18 cellular contexts compared by ENCODE assay signal in genomic region chr20:58471161-58471834, GRCh38. TPM values are rescaled to one million over a fixed set of nuclear protein-coding genes. Genes with fewer than 3 reads are reported as not detected.
DNase-seq lines count a peak whose midpoint lies in the region; ATAC-seq, FAIRE-seq and TF ChIP-seq lines count a peak whose summit lies in the region.
"Had no signal": no experiment of that assay in that cellular context is flagged by ENCODE, and none has a peak within 500 bp of the region (broad histone marks: within the 10 kb centered on the region; RNA-seq: fewer than 3 reads in every experiment).

No MANE protein-coding gene starts in this region.

- peak; percentile 40 for ATAC-seq in HepG2
- no peak for ATAC-seq in GM19452 (IDR thresholded peaks at IDR 0.05; ENCODE audit: unreplicated experiment)
- ATAC-seq in effector memory CD8-positive, alpha-beta T cell (replicated peaks) = no peak
- ATAC-seq in GM19324 (IDR thresholded peaks at IDR 0.05; ENCODE audit: low FRiP score, unreplicated experiment) = no peak

- H3K9me3 Mint-ChIP-seq in effector memory CD8-positive, alpha-beta T cell = no peaks in the 10 kb centered on the region
- H3K9me3 Mint-ChIP-seq: activated naive CD4-positive, alpha-beta T cell treated with anti-CD3 and anti-CD28 coated beads, Interleukin-2, amount 50 U/mL, for 24 hours; T-helper 1 cell treated with Interleukin-12 subunit alpha and Interleukin-12 subunit beta and Interleukin-4 antibody, amounts not matched to agents 30 μg/mL and 1 μg/mL, for 36 hours had no signal

- TF ChIP-seq CTCF in SK-N-SH (IDR thresholded peaks at IDR 0.05) = peak; percentile 20
- 0 out of 2 replicates have a peak, but pooled peaks have one; percentile 13 for TF ChIP-seq CTCF in HepG2 (CRISPR knock-in tag; IDR thresholded peaks at IDR 0.05)
- no peak for TF ChIP-seq CTCF in vagina (IDR thresholded peaks at IDR 0.05)

- no peak overlapping the region for H2AFZ ChIP-seq in SK-N-SH (ENCODE audit: low read depth)
- no peak overlapping the region for H2AFZ ChIP-seq in HepG2 (ENCODE audit: low read length)

- in situ Hi-C loops in HepG2 (cut with HindIII; ENCODE audit: extremely low pct_ligation_motif_present, low pct_unique_long_range_greater_than_20kb) = no loop called here

- H3K4me3 Mint-ChIP-seq in effector memory CD8-positive, alpha-beta T cell = no peak overlapping the region
- H3K4me3 Mint-ChIP-seq: activated naive CD4-positive, alpha-beta T cell treated with anti-CD3 and anti-CD28 coated beads, Interleukin-2, amount 50 U/mL, for 24 hours; naive B cell; T-helper 1 cell treated with Interleukin-12 subunit alpha and Interleukin-12 subunit beta and Interleukin-4 antibody, amounts not matched to agents 30 μg/mL and 1 μg/mL, for 36 hours had no signal

- CTCF ChIA-PET in SK-N-SH (lab: Yijun Ruan, JAX) (interaction anchor here (0.7 to 1.8 kb wide), 11 partner anchors 10 to 263 kb away, joined by 3 to 7 read pairs (median 3); no protein-coding TSS in a partner anchor), HepG2 (lab: Yijun Ruan, JAX; ENCODE audit: low intra/inter-chr PET ratio, low total read pairs) (no interaction called here)

- intact Hi-C loops in HepG2 (cut with micrococcal nuclease; ENCODE audit: unreplicated experiment) (no loop called here), vagina (cut with DNase I) (loop anchor here (5.0 kb wide), 1 partner anchor 176 kb away; no protein-coding TSS in a partner anchor)

- 63% methylated on average over 17 of the region's 23 CpGs for WGBS in SK-N-SH (ENCODE audit: low lambda C conversion rate)
- 31% methylated on average over 18 of the region's 23 CpGs for WGBS in HepG2 (ENCODE audit: low lambda C conversion rate)

- no peak overlapping the region; the same call in 1 of the 2 replicates for H3K9ac ChIP-seq in SK-N-SH
- no peak overlapping the region for H3K9ac ChIP-seq in HepG2 (ENCODE audit: insufficient read depth, low read depth, low read length)
- no peak overlapping the region for H3K9ac ChIP-seq in stomach smooth muscle (ENCODE audit: low read length in 2 of 2)

- DNase-seq in SK-N-SH = peak; percentile 92
- DNase-seq in fibroblast of gingiva (ENCODE audit: low read depth) = peak; percentile 42
- DNase-seq in HepG2 (ENCODE audit: low spot score) = no peak
- DNase-seq in vagina (ENCODE audit: extremely low spot score in 2 of 2) = no peak
- no peak for DNase-seq in effector memory CD8-positive, alpha-beta T cell
- DNase-seq: activated CD4-positive, CD25-positive, alpha-beta regulatory T cell treated with anti-CD3 and anti-CD28 coated beads, Interleukin-2, amount 50 U/mL, for 72 hours; DND-41; naive B cell; NCI-H2081 treated with DMSO at 0.1 percent for 48 hours; NCI-H748 treated with DMSO at 0.1 percent for 48 hours; RPMI8226 had no signal

- no peak for FAIRE-seq in HepG2 (lab: Jason Lieb, UNC)
- FAIRE-seq: endometrium had no signal

- no peaks in the 10 kb centered on the region for H3K27me3 ChIP-seq in SK-N-SH (ENCODE audit: insufficient read depth)
- H3K27me3 ChIP-seq in HepG2 (ENCODE audit: control insufficient read depth in 1 of 2, insufficient read depth in 2 of 2, low read length in 2 of 2) = peaks cover 0 to 29% of the 10 kb centered on the region in 2 experiments; a peak in 4 of 5 replicates
- no peaks in the 10 kb centered on the region for H3K27me3 ChIP-seq in stomach smooth muscle (ENCODE audit: control insufficient read depth in 1 of 2, insufficient read depth in 2 of 2, low read length in 2 of 2)
- H3K27me3 ChIP-seq in vagina = no peaks in the 10 kb centered on the region

- H3K27ac ChIP-seq in SK-N-SH (ENCODE audit: low read depth in 2 of 2, low read length in 1 of 2) = peak overlapping the region; percentile 82 to 90
- no peak overlapping the region for H3K27ac ChIP-seq in HepG2 (ENCODE audit: extremely low read length, insufficient read depth, low read length)
- peak overlapping the region; percentile 6 for H3K27ac ChIP-seq in stomach smooth muscle (ENCODE audit: low read length)
- H3K27ac ChIP-seq in vagina = no peak overlapping the region

- BruUV-seq in HepG2 (replicated peaks; lab: Mats Ljungman, UMichigan) = no TSS peak

- peak; percentile 38; the same call in 1 of the 2 replicates for TF ChIP-seq RAD21 in SK-N-SH (IDR thresholded peaks at IDR 0.05; ENCODE audit: low read length)
- TF ChIP-seq RAD21 in HepG2 (CRISPR knock-in tag; IDR thresholded peaks at IDR 0.05) = no peak

- H3K36me3 Mint-ChIP-seq in effector memory CD8-positive, alpha-beta T cell (ENCODE audit: insufficient read depth) = peaks cover 3% of the 10 kb centered on the region
- H3K36me3 Mint-ChIP-seq: activated naive CD4-positive, alpha-beta T cell treated with anti-CD3 and anti-CD28 coated beads, Interleukin-2, amount 50 U/mL, for 24 hours had no signal

- H3K4me3 ChIP-seq in SK-N-SH (ENCODE audit: low read depth in 2 of 2, low read length in 1 of 2) (no peak overlapping the region), HepG2 (replicated peaks in 1 of 3; ENCODE audit: insufficient read depth in 1 of 3, low read depth in 2 of 3, low read length in 3 of 3) (no peak overlapping the region), stomach smooth muscle (ENCODE audit: low read length in 2 of 2) (no peak overlapping the region), vagina (no peak overlapping the region)
- H3K4me3 ChIP-seq: HAP-1 had no signal

- TF ChIP-seq POLR2A in HepG2 (IDR thresholded peaks at IDR 0.05; ENCODE audit: insufficient read depth in 1 of 2, low read depth in 2 of 2, low read length in 2 of 2) = no peak
- no peak for TF ChIP-seq POLR2A in vagina (IDR thresholded peaks at IDR 0.05)

- H3K9me2 ChIP-seq in SK-N-SH = no peaks in the 10 kb centered on the region

- H3K9me3 ChIP-seq in SK-N-SH (no peaks in the 10 kb centered on the region), HepG2 (ENCODE audit: low read length) (no peaks in the 10 kb centered on the region), stomach smooth muscle (ENCODE audit: control insufficient read depth in 2 of 2, low read length in 2 of 2) (no peaks in the 10 kb centered on the region), vagina (no peaks in the 10 kb centered on the region)
- H3K9me3 ChIP-seq: HAP-1 had no signal

- H3F3A ChIP-seq in SK-N-SH (replicated peaks; ENCODE audit: insufficient read depth) = peaks cover 11% of the 10 kb centered on the region

- H3K36me3 ChIP-seq in SK-N-SH (replicated peaks in 1 of 2; ENCODE audit: control insufficient read depth in 1 of 2, insufficient read depth in 2 of 2, low read length in 1 of 2) (no peaks in the 10 kb centered on the region), HepG2 (replicated peaks in 1 of 2; ENCODE audit: control insufficient read depth in 1 of 2, insufficient read depth in 2 of 2, low read length in 2 of 2) (no peaks in the 10 kb centered on the region), stomach smooth muscle (ENCODE audit: control insufficient read depth in 2 of 2, insufficient read depth in 2 of 2, low read length in 2 of 2) (no peaks in the 10 kb centered on the region), vagina (no peaks in the 10 kb centered on the region)
- H3K36me3 ChIP-seq: HAP-1 had no signal

- H3K4me1 Mint-ChIP-seq in effector memory CD8-positive, alpha-beta T cell (ENCODE audit: low read depth in 2 of 2) = peaks cover 0 to 2% of the 10 kb centered on the region in 2 donors
- H3K4me1 Mint-ChIP-seq: activated naive CD4-positive, alpha-beta T cell treated with anti-CD3 and anti-CD28 coated beads, Interleukin-2, amount 50 U/mL, for 24 hours; naive B cell had no signal

- TF ChIP-seq EP300 in SK-N-SH (IDR thresholded peaks at IDR 0.05; ENCODE audit: borderline replicate concordance in 1 of 2, low read depth in 1 of 2, low read length in 1 of 2) = peak; percentile 91 to 92
- TF ChIP-seq EP300 in HepG2 (IDR thresholded peaks at IDR 0.05; ENCODE audit: low read depth in 2 of 2, low read length in 2 of 2) = no peak
- TF ChIP-seq EP300 in HepG2 (CRISPR knock-in tag; IDR thresholded peaks at IDR 0.05; ENCODE audit: borderline replicate concordance) = no peak

- no peaks in the 10 kb centered on the region for H3K27me3 Mint-ChIP-seq in effector memory CD8-positive, alpha-beta T cell
- H3K27me3 Mint-ChIP-seq: activated naive CD4-positive, alpha-beta T cell treated with anti-CD3 and anti-CD28 coated beads, Interleukin-2, amount 50 U/mL, for 24 hours had no signal

- POLR2A ChIA-PET in SK-N-SH (lab: Yijun Ruan, JAX) (interaction anchor here (0.8 to 1.7 kb wide), 6 partner anchors 14 to 180 kb away, joined by 3 to 9 read pairs (median 3); partner anchors contain the start of genes STX16 and VAPB), HepG2 (lab: Yijun Ruan, JAX) (no interaction called here)

- H3K4me2 ChIP-seq in SK-N-SH (peak overlapping the region; percentile 51; the same call in 1 of the 2 replicates), HepG2 (ENCODE audit: low read depth, low read length) (no peak overlapping the region)

- no peaks in the 10 kb centered on the region for H3K79me2 ChIP-seq in SK-N-SH (ENCODE audit: insufficient read depth)
- no peaks in the 10 kb centered on the region for H3K79me2 ChIP-seq in HepG2 (ENCODE audit: insufficient read depth, low read length)

- no peaks in the 10 kb centered on the region for H4K20me1 ChIP-seq in SK-N-SH (ENCODE audit: insufficient read depth)
- H4K20me1 ChIP-seq in HepG2 (ENCODE audit: insufficient read depth, low read length) = no peaks in the 10 kb centered on the region; the same call in 1 of the 2 replicates

- peak overlapping the region in 1 of 2 donors; percentile 39 for H3K27ac Mint-ChIP-seq in effector memory CD8-positive, alpha-beta T cell
- H3K27ac Mint-ChIP-seq: activated naive CD4-positive, alpha-beta T cell treated with anti-CD3 and anti-CD28 coated beads, Interleukin-2, amount 50 U/mL, for 24 hours; naive B cell; T-helper 1 cell treated with Interleukin-12 subunit alpha and Interleukin-12 subunit beta and Interleukin-4 antibody, amounts not matched to agents 30 μg/mL and 1 μg/mL, for 36 hours had no signal

- peaks cover 5 to 52% of the 10 kb centered on the region in 2 experiments; a peak in 3 of 4 replicates for H3K4me1 ChIP-seq in SK-N-SH (ENCODE audit: control insufficient read depth in 1 of 2, insufficient read depth in 2 of 2, low read depth in 1 of 2, low read length in 1 of 2)
- H3K4me1 ChIP-seq in HepG2 (ENCODE audit: insufficient read depth, low read length) = no peaks in the 10 kb centered on the region
- H3K4me1 ChIP-seq in stomach smooth muscle (ENCODE audit: control insufficient read depth, insufficient read depth, low read length) = peaks cover 7% of the 10 kb centered on the region
- H3K4me1 ChIP-seq in vagina = peaks cover 15% of the 10 kb centered on the region
- H3K4me1 ChIP-seq: HAP-1 had no signal

RNA-seq across cellular contexts. Expression of gene APCDD1L, which starts 43.9 kb away (rescaled TPM):
- polyA plus RNA-seq in SK-N-SH (2012; rRNA removed) (0.31 and 0.99 TPM in 2 replicates), HepG2 (2011; rRNA removed) (not detected in 2 replicates)
- polyA plus RNA-seq in SK-N-SH (2012; cell fraction: cytosol; rRNA removed) = 0.36 and 0.47 TPM in 2 replicates
- 0.60 and 0.76 TPM in 2 replicates for polyA plus RNA-seq in SK-N-SH (2012; cell fraction: nucleus; rRNA removed)
- total RNA-seq in HepG2 (2016; rRNA removed; fragmentation: Illumina TruSeq; extraction: Trizol) (not detected in 2 replicates), vagina (0.98 TPM)
- not detected in 2 replicates for total RNA-seq in HepG2 (2016; cell fraction: cytosol; rRNA removed; fragmentation: Illumina TruSeq; extraction: Trizol; ENCODE audit: low read depth)
- not detected in 2 replicates for total RNA-seq in HepG2 (2016; cell fraction: insoluble cytoplasmic fraction; rRNA removed; fragmentation: Illumina TruSeq; extraction: Trizol)
- total RNA-seq in HepG2 (2016; cell fraction: membrane; rRNA removed; fragmentation: Illumina TruSeq; extraction: Trizol) = not detected in 2 replicates
- not detected in 2 replicates for total RNA-seq in HepG2 (2016; cell fraction: nucleus; rRNA removed; fragmentation: Illumina TruSeq; extraction: Trizol)
- not detected in 2 replicates for polyA plus RNA-seq in HepG2 (2011; cell fraction: cytosol; rRNA removed)
- not detected in 2 replicates for polyA plus RNA-seq in HepG2 (2011; cell fraction: nucleus; rRNA removed)
- not detected in 2 replicates for polyA plus RNA-seq in HepG2 (2012)
- polyA plus RNA-seq in HepG2 (2016; cell fraction: cytosol; fragmentation: Illumina TruSeq; extraction: Trizol; ENCODE audit: low read depth) = not detected in 2 replicates
- not detected in 2 replicates for polyA plus RNA-seq in HepG2 (2016; cell fraction: insoluble cytoplasmic fraction; fragmentation: Illumina TruSeq; extraction: Trizol; ENCODE audit: low read depth)
- polyA plus RNA-seq in HepG2 (2016; cell fraction: membrane; fragmentation: Illumina TruSeq; extraction: Trizol; ENCODE audit: low read depth) = not detected in 2 replicates
- polyA plus RNA-seq in HepG2 (2016; cell fraction: nucleus; fragmentation: Illumina TruSeq; extraction: Trizol; ENCODE audit: insufficient read depth, low read depth) = not detected in 2 replicates
- polyA minus RNA-seq in HepG2 (2011; rRNA and poly(A)+ RNA removed; ENCODE audit: low replicate concordance) = 0.09 TPM in 1 of 2 replicates, not detected in the other
- polyA minus RNA-seq in HepG2 (2011; cell fraction: cytosol; rRNA and poly(A)+ RNA removed) = not detected in 2 replicates
- not detected in 2 replicates for polyA minus RNA-seq in HepG2 (2011; cell fraction: nucleus; rRNA and poly(A)+ RNA removed)

Comparison
In these comparisons a context has a peak if more than half of its experiments do, and no peak if none do; other contexts are left out.
1. DNase-seq: peak in SK-N-SH (single experiment) and fibroblast of gingiva (single experiment); none in HepG2 (single experiment), vagina (0 of 2) and effector memory CD8-positive, alpha-beta T cell (0 of 3).
2. H3K27ac ChIP-seq: peak in SK-N-SH (2 of 2) and stomach smooth muscle (single experiment); none in HepG2 (single experiment) and vagina (single experiment).
3. CTCF ChIP-seq: peak in SK-N-SH (single experiment) and HepG2 (single experiment); none in vagina (0 of 3).
4. Of the 25 proteins assayed by ChIP-seq in both HepG2 and SK-N-SH: peak only in HepG2: none; only in SK-N-SH: CHD2, ELF1, EP300, FOSL2, FOXJ3, FOXM1 and 12 more; in both: CTCF; in neither: 6.